Comparison of ENCODE assay signal across 8 cellular contexts in the genomic region with DNA sequence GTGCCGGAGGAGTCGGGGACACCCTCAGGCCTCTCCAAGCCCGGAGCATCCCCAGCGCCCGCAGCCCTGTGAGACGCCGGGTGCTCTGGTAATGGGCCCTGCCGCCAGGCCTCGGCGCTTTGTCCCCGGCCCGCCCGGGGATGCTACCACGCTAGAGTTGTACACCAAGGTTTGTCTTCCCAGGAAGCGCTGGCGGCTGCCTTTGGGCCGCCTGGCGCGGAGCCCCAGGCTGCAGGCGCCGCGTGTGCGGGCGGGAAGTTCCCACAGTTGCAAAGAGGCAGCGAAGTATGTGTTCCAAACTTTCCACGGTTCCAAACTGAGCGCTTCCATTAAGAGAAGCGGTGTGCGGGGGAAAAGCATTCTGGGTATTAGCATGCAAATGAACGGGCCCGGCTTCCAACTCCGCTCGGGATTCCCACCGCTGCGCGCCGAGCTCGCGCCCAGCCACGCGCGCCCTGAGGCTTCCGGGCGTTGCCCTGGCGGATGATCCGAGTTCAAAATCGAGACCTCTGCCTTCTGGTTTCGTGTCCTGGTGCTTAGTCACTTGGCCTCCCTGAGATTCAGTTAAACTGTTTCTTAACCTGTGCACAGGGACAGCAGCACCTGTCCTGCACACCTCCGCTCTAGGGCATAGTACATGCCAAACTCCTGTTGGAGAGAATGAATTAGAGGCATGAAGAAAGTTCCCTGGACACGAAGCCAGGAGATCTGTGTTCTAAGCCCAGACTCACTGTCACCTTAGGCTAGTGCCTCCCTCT. TPM values are rescaled to one million over a fixed set of nuclear protein-coding genes. Genes with fewer than 3 reads are reported as not detected.
DNase-seq lines count a peak whose midpoint lies in the region; ATAC-seq and TF ChIP-seq lines count a peak whose summit lies in the region.

No MANE protein-coding gene starts in this region.

- peaks cover 34% of the 10 kb centered on the region for H3K79me2 ChIP-seq in mesendoderm (ENCODE audit: control insufficient read depth, insufficient read depth, low read length)

- H3K27me3 Mint-ChIP-seq in endodermal cell (ENCODE audit: insufficient read depth) = no peaks in the 10 kb centered on the region

- H3K4ac ChIP-seq in mesendoderm (ENCODE audit: low read depth, low read length) = peak overlapping the region; percentile 98

- H2BK120ac ChIP-seq in mesendoderm (ENCODE audit: low read depth, low read length) = peak overlapping the region; percentile 64

- H4K5ac ChIP-seq in mesendoderm (ENCODE audit: low read length) = peak overlapping the region; percentile 54

- peak overlapping the region; percentile 86 for H3K56ac ChIP-seq in mesendoderm (ENCODE audit: low read length)

- H3K4me3 ChIP-seq in HFF-Myc (replicated peaks; ENCODE audit: low read depth, low read length) (peak overlapping the region; percentile 72), endodermal cell (ENCODE audit: low read length) (peak overlapping the region; percentile 86), mesendoderm (ENCODE audit: low read length) (peak overlapping the region; percentile 68)

- H2AK5ac ChIP-seq in mesendoderm (ENCODE audit: low read length) = peak overlapping the region; percentile 92

- peak overlapping the region; percentile 95 for H3K27ac Mint-ChIP-seq in endodermal cell

- peaks cover 8% of the 10 kb centered on the region for H3K79me1 ChIP-seq in mesendoderm (ENCODE audit: low read length)

- H3K4me2 ChIP-seq in mesendoderm (ENCODE audit: low read length) = peak overlapping the region; percentile 96

- TF ChIP-seq CTCF in C4-2B (conservative IDR thresholded peaks at IDR 0.05) (no peak), HFF-Myc (IDR thresholded peaks at IDR 0.05; ENCODE audit: low read depth, low read length, missing control alignments) (no peak), endodermal cell (conservative IDR thresholded peaks at IDR 0.05) (no peak)

- H3K4me1 ChIP-seq in endodermal cell (ENCODE audit: control insufficient read depth, insufficient read depth, low read length) (peaks cover 12% of the 10 kb centered on the region), mesendoderm (ENCODE audit: control insufficient read depth, low read depth, low read length) (peaks cover 10% of the 10 kb centered on the region)

- H3K9ac ChIP-seq in endodermal cell (ENCODE audit: extremely low read depth, low read length, poor library complexity, severe bottlenecking) (peak overlapping the region; percentile 78), mesendoderm (ENCODE audit: low read length) (peak overlapping the region; percentile 82)

- whole genome bisulfite sequencing in endodermal cell (ENCODE audit: insufficient coverage in 1 of 2, insufficient read length in 1 of 2), 2 experiments = 5 to 7% methylated on average over 36 to 50 of the region's 50 CpGs
- WGBS in mesendoderm (ENCODE audit: extremely low coverage, insufficient coverage, low lambda C conversion rate) = no CpG with 5 or more reads among the region's 50 CpGs

- H2BK5ac ChIP-seq in mesendoderm (ENCODE audit: low read length) = peak overlapping the region; percentile 63

- ATAC-seq in HG03095 (IDR thresholded peaks at IDR 0.05; ENCODE audit: unreplicated experiment) = no peak

- H3K18ac ChIP-seq in mesendoderm (ENCODE audit: low read length) = peak overlapping the region; percentile 84

- peaks cover 26% of the 10 kb centered on the region for H3K4me1 Mint-ChIP-seq in endodermal cell

- no peak overlapping the region for H2BK15ac ChIP-seq in mesendoderm (replicated peaks; ENCODE audit: low read depth)

- DNase-seq in HFF-Myc (ENCODE audit: extremely low read depth, low read depth) (no peak), NOMO-1 (lab: John Stamatoyannopoulos, UW; ENCODE audit: unreplicated experiment in 2 of 2) (peak; percentile 51 to 61), endodermal cell (peak; percentile 88), mesendoderm (peak; percentile 85)
- DNase-seq in activated CD8-positive, alpha-beta memory T cell treated with anti-CD3 and anti-CD28 coated beads, Interleukin-2, amount 50 U/mL, for 4 hours = peak; percentile 51
- peak; percentile 13 to 19 for DNase-seq in stimulated activated CD8-positive, alpha-beta memory T cell treated with anti-CD3 and anti-CD28 coated beads, Interleukin-15, amount 100 ng/mL, for 4 hours (ENCODE audit: low read depth in 2 of 2)

- H3K27me3 ChIP-seq in endodermal cell (ENCODE audit: control insufficient read depth, insufficient read depth, low read length, poor library complexity, severe bottlenecking) (no peaks in the 10 kb centered on the region), mesendoderm (ENCODE audit: insufficient read depth, low read length, poor library complexity) (no peaks in the 10 kb centered on the region)

- H3K36me3 Mint-ChIP-seq in endodermal cell (ENCODE audit: low read depth) = peaks cover 23% of the 10 kb centered on the region

- H3K9me3 Mint-ChIP-seq in endodermal cell = no peaks in the 10 kb centered on the region

- peak overlapping the region; percentile 95 for H3K27ac ChIP-seq in C4-2B
- peak overlapping the region; percentile 95 for H3K27ac ChIP-seq in endodermal cell (ENCODE audit: low read depth, low read length)
- peak overlapping the region; percentile 84 for H3K27ac ChIP-seq in mesendoderm (ENCODE audit: low read depth, low read length)

- H3K9me3 ChIP-seq in endodermal cell (ENCODE audit: control insufficient read depth, low read length) = no peaks in the 10 kb centered on the region

- H3K23ac ChIP-seq in mesendoderm (ENCODE audit: low read length) = peak overlapping the region; percentile 97

- peak overlapping the region; percentile 80 for H3K4me3 Mint-ChIP-seq in endodermal cell

- peaks cover 24% of the 10 kb centered on the region for H3K36me3 ChIP-seq in endodermal cell (ENCODE audit: control insufficient read depth, insufficient read depth, low read length)
- H3K36me3 ChIP-seq in mesendoderm (ENCODE audit: control insufficient read depth, insufficient read depth, low read length) = no peaks in the 10 kb centered on the region

- H4K8ac ChIP-seq in mesendoderm (ENCODE audit: low read depth, low read length) = peak overlapping the region; percentile 83

RNA-seq across cellular contexts. Expression of a gene that starts 1.3 kb away (rescaled TPM):
- total RNA-seq in endodermal cell = 10 to 100 TPM; 49.2 to 57.1 TPM
- polyA plus RNA-seq in endodermal cell (2013, experiment 1 of 2) = 65.0 TPM
- polyA plus RNA-seq in endodermal cell (2013, experiment 2 of 2) = 55.9 TPM
- 61.5 TPM for polyA plus RNA-seq in mesendoderm (2013, experiment 1 of 2)
- 60.5 TPM for polyA plus RNA-seq in mesendoderm (2013, experiment 2 of 2)

RNA-seq across cellular contexts. Expression of a gene that starts 52.0 kb away (rescaled TPM):
- total RNA-seq in endodermal cell = 10 to 100 TPM; 79.9 to 93.5 TPM
- 79.6 TPM for polyA plus RNA-seq in endodermal cell (2013, experiment 1 of 2)
- 64.9 TPM for polyA plus RNA-seq in endodermal cell (2013, experiment 2 of 2)
- polyA plus RNA-seq in mesendoderm (2013, experiment 1 of 2) = 102 TPM
- 102 TPM for polyA plus RNA-seq in mesendoderm (2013, experiment 2 of 2)

RNA-seq across cellular contexts. Expression of a gene that starts 55.1 kb away (rescaled TPM):
- 1 to 10 TPM; 2.0 to 3.5 TPM for total RNA-seq in endodermal cell
- 5.5 TPM for polyA plus RNA-seq in endodermal cell (2013, experiment 1 of 2)
- 4.4 TPM for polyA plus RNA-seq in endodermal cell (2013, experiment 2 of 2)
- polyA plus RNA-seq in mesendoderm (2013, experiment 1 of 2) = 0.51 TPM
- polyA plus RNA-seq in mesendoderm (2013, experiment 2 of 2) = 0.53 TPM
